16 cellular contexts compared by ENCODE assay signal in genomic region chr2:96139181-96139758, GRCh38. TPM values are rescaled to one million over a fixed set of nuclear protein-coding genes. Genes with fewer than 3 reads are reported as not detected.
DNase-seq lines count a peak whose midpoint lies in the region; ATAC-seq and TF ChIP-seq lines count a peak whose summit lies in the region.
"Had no signal": no experiment of that assay in that cellular context is flagged by ENCODE, and none has a peak within 500 bp of the region (broad histone marks: within the 10 kb centered on the region; RNA-seq: fewer than 3 reads in every experiment).

No MANE protein-coding gene starts in this region.

- H2AFZ ChIP-seq in GM23338: peak overlapping the region; percentile 63; the same call in 1 of the 2 replicates

- H3K27ac ChIP-seq in GM23338 (ENCODE audit: low read depth): no peak overlapping the region
- H3K27ac ChIP-seq: heart right ventricle, prostate gland had no signal

- no peak overlapping the region for H3K4me3 Mint-ChIP-seq in activated naive CD4-positive, alpha-beta T cell treated with anti-CD3 and anti-CD28 coated beads for 36 hours
- no peak overlapping the region; the same call in 2 of the 3 replicates for H3K4me3 Mint-ChIP-seq in GM23338
- no peak overlapping the region for H3K4me3 Mint-ChIP-seq in central memory CD8-positive, alpha-beta T cell
- no peak overlapping the region for H3K4me3 Mint-ChIP-seq in stimulated activated memory B cell treated with anti-CD40 and anti-IgM and Interleukin-4, amounts not matched to agents 10 μg/mL and 1 μg/mL and 100 μg/mL, for 72 hours
- H3K4me3 Mint-ChIP-seq: HFFc6, memory B cell had no signal

- intact Hi-C loops in activated naive CD4-positive, alpha-beta T cell treated with anti-CD3 and anti-CD28 coated beads for 36 hours (cut with micrococcal nuclease): no loop called here

- no peak for TF ChIP-seq CTCF in GM23338 (conservative IDR thresholded peaks at IDR 0.05; ENCODE audit: low read depth in 2 of 2)

- no peak for DNase-seq in activated naive CD4-positive, alpha-beta T cell treated with anti-CD3 and anti-CD28 coated beads for 36 hours
- DNase-seq in activated naive CD4-positive, alpha-beta T cell treated with Interleukin-2 at 50 U/mL for 16 hours: no peak
- DNase-seq in GM23338 (ENCODE audit: low spot score): peak; percentile 45
- DNase-seq in central memory CD8-positive, alpha-beta T cell (ENCODE audit: low spot score in 2 of 2): no peak
- no peak for DNase-seq in RPMI8226
- no peak for DNase-seq in retina
- DNase-seq in NCI-H1694 (lab: John Stamatoyannopoulos, UW): no peak

- H3F3A ChIP-seq in GM23338 (replicated peaks; ENCODE audit: low read depth): 0 out of 2 replicates have a peak, but pooled peaks cover 4% of the 10 kb centered on the region

- peaks cover 28% of the 10 kb centered on the region for H3K36me3 Mint-ChIP-seq in activated naive CD4-positive, alpha-beta T cell treated with anti-CD3 and anti-CD28 coated beads for 36 hours (ENCODE audit: low read depth)
- peaks cover 14% of the 10 kb centered on the region; the same call in 2 of the 3 replicates for H3K36me3 Mint-ChIP-seq in GM23338 (ENCODE audit: low read depth)
- peaks cover 46% of the 10 kb centered on the region for H3K36me3 Mint-ChIP-seq in central memory CD8-positive, alpha-beta T cell (ENCODE audit: insufficient read depth)
- peaks cover 23% of the 10 kb centered on the region for H3K36me3 Mint-ChIP-seq in stimulated activated memory B cell treated with anti-CD40 and anti-IgM and Interleukin-4, amounts not matched to agents 10 μg/mL and 1 μg/mL and 100 μg/mL, for 72 hours
- H3K36me3 Mint-ChIP-seq: memory B cell had no signal

- peak; percentile 3 for ATAC-seq in GM23338
- no peak for ATAC-seq in central memory CD8-positive, alpha-beta T cell (replicated peaks; ENCODE audit: extremely low read depth, poor library complexity, severe bottlenecking)
- ATAC-seq in stimulated activated memory B cell treated with anti-CD40 and anti-IgM and Interleukin-4, amounts not matched to agents 10 μg/mL and 1 μg/mL and 100 μg/mL, for 72 hours: no peak

- H3K79me2 ChIP-seq in GM23338 (replicated peaks; ENCODE audit: insufficient read depth): no peaks in the 10 kb centered on the region

- H3K4me3 ChIP-seq in GM23338: 0 out of 2 replicates have a peak overlapping the region, but pooled peaks have one; percentile 27
- H3K4me3 ChIP-seq: heart right ventricle, prostate gland had no signal

- H3K4me2 ChIP-seq in GM23338: peak overlapping the region; percentile 66

- peaks cover 24% of the 10 kb centered on the region for H3K4me1 Mint-ChIP-seq in activated naive CD4-positive, alpha-beta T cell treated with anti-CD3 and anti-CD28 coated beads for 36 hours (ENCODE audit: low read depth)
- H3K4me1 Mint-ChIP-seq in GM23338: peaks cover 21% of the 10 kb centered on the region
- peaks cover 57% of the 10 kb centered on the region for H3K4me1 Mint-ChIP-seq in central memory CD8-positive, alpha-beta T cell
- H3K4me1 Mint-ChIP-seq in stimulated activated memory B cell treated with anti-CD40 and anti-IgM and Interleukin-4, amounts not matched to agents 10 μg/mL and 1 μg/mL and 100 μg/mL, for 72 hours: peaks cover 53% of the 10 kb centered on the region

- CTCF ChIA-PET in activated naive CD4-positive, alpha-beta T cell treated with anti-CD3 and anti-CD28 coated beads for 36 hours (lab: Charles Lee): interaction anchor here (0.6 to 18.5 kb wide), 24 partner anchors 8 to 147 kb away, joined by 3 to 482 read pairs (median 6); partner anchors contain the start of genes ADRA2B and STARD7

- H3K9me3 Mint-ChIP-seq in activated naive CD4-positive, alpha-beta T cell treated with anti-CD3 and anti-CD28 coated beads for 36 hours: no peaks in the 10 kb centered on the region
- 0 out of 3 replicates have a peak, but pooled peaks cover under 1% of the 10 kb centered on the region for H3K9me3 Mint-ChIP-seq in GM23338
- no peaks in the 10 kb centered on the region for H3K9me3 Mint-ChIP-seq in central memory CD8-positive, alpha-beta T cell
- H3K9me3 Mint-ChIP-seq in stimulated activated memory B cell treated with anti-CD40 and anti-IgM and Interleukin-4, amounts not matched to agents 10 μg/mL and 1 μg/mL and 100 μg/mL, for 72 hours: no peaks in the 10 kb centered on the region
- H3K9me3 Mint-ChIP-seq: HFFc6, memory B cell had no signal

- H3K27ac Mint-ChIP-seq in activated naive CD4-positive, alpha-beta T cell treated with anti-CD3 and anti-CD28 coated beads for 36 hours: peak overlapping the region; percentile 82
- H3K27ac Mint-ChIP-seq in GM23338: no peak overlapping the region
- H3K27ac Mint-ChIP-seq in central memory CD8-positive, alpha-beta T cell (ENCODE audit: low read depth): peak overlapping the region; percentile 81
- H3K27ac Mint-ChIP-seq in stimulated activated memory B cell treated with anti-CD40 and anti-IgM and Interleukin-4, amounts not matched to agents 10 μg/mL and 1 μg/mL and 100 μg/mL, for 72 hours: peak overlapping the region; percentile 57
- H3K27ac Mint-ChIP-seq: CD4-positive, CD25-positive, alpha-beta regulatory T cell; HFFc6 had no signal

- no peaks in the 10 kb centered on the region for H3K27me3 Mint-ChIP-seq in activated naive CD4-positive, alpha-beta T cell treated with anti-CD3 and anti-CD28 coated beads for 36 hours (ENCODE audit: low read depth)
- H3K27me3 Mint-ChIP-seq in GM23338 (ENCODE audit: insufficient read depth, low read depth, poor library complexity): peaks cover 12% of the 10 kb centered on the region
- no peaks in the 10 kb centered on the region for H3K27me3 Mint-ChIP-seq in central memory CD8-positive, alpha-beta T cell
- H3K27me3 Mint-ChIP-seq in stimulated activated memory B cell treated with anti-CD40 and anti-IgM and Interleukin-4, amounts not matched to agents 10 μg/mL and 1 μg/mL and 100 μg/mL, for 72 hours: no peaks in the 10 kb centered on the region
- H3K27me3 Mint-ChIP-seq: memory B cell had no signal

- H3K4me1 ChIP-seq in GM23338 (ENCODE audit: insufficient read depth): peaks cover 11% of the 10 kb centered on the region; the same call in 1 of the 2 replicates
- H3K4me1 ChIP-seq: prostate gland had no signal

- no peaks in the 10 kb centered on the region for H3K9me2 ChIP-seq in GM23338 (ENCODE audit: insufficient read depth)

- peaks cover 4% of the 10 kb centered on the region for H3K27me3 ChIP-seq in GM23338 (ENCODE audit: insufficient read depth)

- no peaks in the 10 kb centered on the region for H4K20me1 ChIP-seq in GM23338 (replicated peaks; ENCODE audit: insufficient read depth)

- no peaks in the 10 kb centered on the region for H3K36me3 ChIP-seq in GM23338 (ENCODE audit: insufficient read depth)
- H3K36me3 ChIP-seq: prostate gland had no signal

RNA-seq across cellular contexts. Expression of gene ASTL, which starts 1.0 kb away (rescaled TPM):
- 1 to 10 TPM; 2.5 to 2.6 TPM for total RNA-seq in activated naive CD4-positive, alpha-beta T cell treated with anti-CD3 and anti-CD28 coated beads for 36 hours
- total RNA-seq in GM23338 (2014; rRNA removed; shearing (Covaris generic)): 1.6 TPM in 1 of 2 replicates, not detected in the other
- polyA plus RNA-seq in GM23338 (2016; fragmentation: Nextera tagmentation; extraction: Ambion mirVana): 0.23 TPM in 1 of 2 replicates, not detected in the other
- total RNA-seq: astrocyte, heart right ventricle, SK-MEL-5 had no signal
- polyA plus RNA-seq: neural cell had no signal

RNA-seq across cellular contexts. Expression of gene DUSP2, which starts 6.0 kb away (rescaled TPM):
- total RNA-seq in activated naive CD4-positive, alpha-beta T cell treated with anti-CD3 and anti-CD28 coated beads for 36 hours: 100 to 1,000 TPM; 429 to 463 TPM
- total RNA-seq in GM23338 (2014; rRNA removed; shearing (Covaris generic)): 10.5 and 13.0 TPM in 2 replicates
- 6.4 and 6.6 TPM in 2 replicates for polyA plus RNA-seq in GM23338 (2016; fragmentation: Nextera tagmentation; extraction: Ambion mirVana)

RNA-seq across cellular contexts. Expression of gene ADRA2B, which starts 22.9 kb away (rescaled TPM):
- under 1 TPM; 0.52 TPM for total RNA-seq in activated naive CD4-positive, alpha-beta T cell treated with anti-CD3 and anti-CD28 coated beads for 36 hours
- total RNA-seq in GM23338 (2014; rRNA removed; shearing (Covaris generic)): 5.9 and 7.9 TPM in 2 replicates
- polyA plus RNA-seq in GM23338 (2016; fragmentation: Nextera tagmentation; extraction: Ambion mirVana): 1.5 and 1.7 TPM in 2 replicates
- total RNA-seq: astrocyte, HFFc6, SK-MEL-5 had no signal
- polyA plus RNA-seq: CD4-positive, CD25-positive, alpha-beta regulatory T cell; neural cell had no signal

Comparison
In these comparisons a context has a peak if more than half of its experiments do, and no peak if none do; other contexts are left out.
1. RNA of gene DUSP2, which starts 6.0 kb away (total RNA-seq): 429 to 463 TPM in activated naive CD4-positive, alpha-beta T cell treated with anti-CD3 and anti-CD28 coated beads for 36 hours; 10.5 to 13.0 TPM in GM23338; every median in the first group is over 10 times any median in the second.